8 cellular contexts compared by ENCODE assay signal in genomic region chr17:37744961-37745800, GRCh38. TPM values are rescaled to one million over a fixed set of nuclear protein-coding genes. Genes with fewer than 3 reads are reported as not detected.
DNase-seq lines count a peak whose midpoint lies in the region; ATAC-seq, FAIRE-seq and TF ChIP-seq lines count a peak whose summit lies in the region.

A gene with protein sequence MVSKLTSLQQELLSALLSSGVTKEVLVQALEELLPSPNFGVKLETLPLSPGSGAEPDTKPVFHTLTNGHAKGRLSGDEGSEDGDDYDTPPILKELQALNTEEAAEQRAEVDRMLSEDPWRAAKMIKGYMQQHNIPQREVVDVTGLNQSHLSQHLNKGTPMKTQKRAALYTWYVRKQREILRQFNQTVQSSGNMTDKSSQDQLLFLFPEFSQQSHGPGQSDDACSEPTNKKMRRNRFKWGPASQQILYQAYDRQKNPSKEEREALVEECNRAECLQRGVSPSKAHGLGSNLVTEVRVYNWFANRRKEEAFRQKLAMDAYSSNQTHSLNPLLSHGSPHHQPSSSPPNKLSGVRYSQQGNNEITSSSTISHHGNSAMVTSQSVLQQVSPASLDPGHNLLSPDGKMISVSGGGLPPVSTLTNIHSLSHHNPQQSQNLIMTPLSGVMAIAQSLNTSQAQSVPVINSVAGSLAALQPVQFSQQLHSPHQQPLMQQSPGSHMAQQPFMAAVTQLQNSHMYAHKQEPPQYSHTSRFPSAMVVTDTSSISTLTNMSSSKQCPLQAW (minus strand): TSS chr17:37745059. CDS start chr17:37744884, 175 bp downstream.

- peaks cover 51% of the 10 kb centered on the region for H3K27me3 ChIP-seq in mucosa of stomach (ENCODE audit: control insufficient read depth, insufficient read depth, low read length)

- peak within 1 kb of the TSS; percentile 25 for H3K27ac Mint-ChIP-seq in activated T-helper 17 cell treated with anti-CD3 and anti-CD28 coated beads, Interleukin-2, amount 50 U/mL, for 72 hours

- peaks cover 17% of the 10 kb centered on the region for H3K4me1 ChIP-seq in mucosa of stomach (ENCODE audit: control insufficient read depth, insufficient read depth, low read length)

- H3K4me3 ChIP-seq in mucosa of stomach (ENCODE audit: low read length): peak within 1 kb of the TSS; percentile 66

- peak within 1 kb of the TSS; percentile 89 for H3K9ac ChIP-seq in mucosa of stomach (ENCODE audit: low read length)

- ATAC-seq in GM18502 (IDR thresholded peaks at IDR 0.05; ENCODE audit: poor library complexity, unreplicated experiment) (peak; percentile 58), HG02610 (IDR thresholded peaks at IDR 0.05; ENCODE audit: unreplicated experiment) (peak; percentile 44), GM18858 (IDR thresholded peaks at IDR 0.05; ENCODE audit: unreplicated experiment) (no peak)
- ATAC-seq in activated T-helper 17 cell treated with anti-CD3 and anti-CD28 coated beads, Interleukin-2, amount 50 U/mL, for 72 hours (replicated peaks): peak; percentile 36

- no peaks in the 10 kb centered on the region for H3K9me3 ChIP-seq in mucosa of stomach (ENCODE audit: control insufficient read depth, low read length)

- peaks cover 55% of the 10 kb centered on the region for H3K27me3 Mint-ChIP-seq in activated T-helper 17 cell treated with anti-CD3 and anti-CD28 coated beads, Interleukin-2, amount 50 U/mL, for 72 hours

- H3K9me3 Mint-ChIP-seq in activated T-helper 17 cell treated with anti-CD3 and anti-CD28 coated beads, Interleukin-2, amount 50 U/mL, for 72 hours: no peaks in the 10 kb centered on the region

- no peak for FAIRE-seq in D721Med (lab: Jason Lieb, UNC)
- no peak for FAIRE-seq in HTR-8/SVneo (lab: Jason Lieb, UNC)

- DNase-seq in D721Med (ENCODE audit: insufficient read length, low spot score) (no peak), HTR-8/SVneo (ENCODE audit: insufficient read length, low spot score) (no peak), occipital lobe (lab: John Stamatoyannopoulos, UW) (no peak)

- TF ChIP-seq CTCF in D721Med (IDR thresholded peaks at IDR 0.05; ENCODE audit: insufficient read depth, missing control alignments): no peak

- peak within 1 kb of the TSS; percentile 66 for H3K4me3 Mint-ChIP-seq in activated T-helper 17 cell treated with anti-CD3 and anti-CD28 coated beads, Interleukin-2, amount 50 U/mL, for 72 hours

- no peaks in the 10 kb centered on the region for H3K36me3 Mint-ChIP-seq in activated T-helper 17 cell treated with anti-CD3 and anti-CD28 coated beads, Interleukin-2, amount 50 U/mL, for 72 hours (ENCODE audit: low read depth)

- H3K4me1 Mint-ChIP-seq in activated T-helper 17 cell treated with anti-CD3 and anti-CD28 coated beads, Interleukin-2, amount 50 U/mL, for 72 hours: peaks cover 6% of the 10 kb centered on the region

- no peaks in the 10 kb centered on the region for H3K36me3 ChIP-seq in mucosa of stomach (ENCODE audit: control insufficient read depth, insufficient read depth, low read length)

RNA-seq across cellular contexts. Expression of the gene that starts here (rescaled TPM):
- under 1 TPM in 1 of 2 donors, not detected in 1; 0.50 TPM for total RNA-seq in activated T-helper 17 cell treated with anti-CD3 and anti-CD28 coated beads, Interleukin-2, amount 50 U/mL, for 72 hours
- total RNA-seq in occipital lobe: not detected

Comparison
In these comparisons a context has a peak if more than half of its experiments do, and no peak if none do; other contexts are left out.
1. Peak in ATAC-seq in activated T-helper 17 cell treated with anti-CD3 and anti-CD28 coated beads, Interleukin-2, amount 50 U/mL, for 72 hours; RNA of the gene not detected or under 1 TPM.